In genomic region chr10:43877001-43877400, GRCh38 we compare ENCODE assay signal across 2 cellular contexts.
TF ChIP-seq lines count a peak whose summit lies in the region.

No MANE protein-coding gene starts in this region.

TF ChIP-seq in IMR-90, 13 proteins besides CTCF, POLR2A, EP300 and RAD21:
- TF ChIP-seq BHLHE40 (IDR thresholded peaks at IDR 0.05; ENCODE audit: low read depth, low read length) = no peak
- no peak for TF ChIP-seq CHD1 (IDR thresholded peaks at IDR 0.05; ENCODE audit: low read depth, low read length)
- TF ChIP-seq FOS (IDR thresholded peaks at IDR 0.05; ENCODE audit: low read depth, low read length) = no peak
- no peak for TF ChIP-seq MAFK (IDR thresholded peaks at IDR 0.05; ENCODE audit: low read depth, low read length)
- TF ChIP-seq MXI1 (IDR thresholded peaks at IDR 0.05; ENCODE audit: borderline replicate concordance, low read depth, low read length) = no peak
- TF ChIP-seq RCOR1 (IDR thresholded peaks at IDR 0.05; ENCODE audit: insufficient replicate concordance, low read length) = no peak
- TF ChIP-seq, protein P1, sequence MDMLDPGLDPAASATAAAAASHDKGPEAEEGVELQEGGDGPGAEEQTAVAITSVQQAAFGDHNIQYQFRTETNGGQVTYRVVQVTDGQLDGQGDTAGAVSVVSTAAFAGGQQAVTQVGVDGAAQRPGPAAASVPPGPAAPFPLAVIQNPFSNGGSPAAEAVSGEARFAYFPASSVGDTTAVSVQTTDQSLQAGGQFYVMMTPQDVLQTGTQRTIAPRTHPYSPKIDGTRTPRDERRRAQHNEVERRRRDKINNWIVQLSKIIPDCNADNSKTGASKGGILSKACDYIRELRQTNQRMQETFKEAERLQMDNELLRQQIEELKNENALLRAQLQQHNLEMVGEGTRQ (IDR thresholded peaks at IDR 0.05; ENCODE audit: low read depth, low read length) = no peak
- no peak for TF ChIP-seq CEBPB (IDR thresholded peaks at IDR 0.05; ENCODE audit: low read depth, low read length)
- no peak for TF ChIP-seq MAZ (IDR thresholded peaks at IDR 0.05; ENCODE audit: borderline replicate concordance, low read depth, low read length)
- TF ChIP-seq, protein P2, sequence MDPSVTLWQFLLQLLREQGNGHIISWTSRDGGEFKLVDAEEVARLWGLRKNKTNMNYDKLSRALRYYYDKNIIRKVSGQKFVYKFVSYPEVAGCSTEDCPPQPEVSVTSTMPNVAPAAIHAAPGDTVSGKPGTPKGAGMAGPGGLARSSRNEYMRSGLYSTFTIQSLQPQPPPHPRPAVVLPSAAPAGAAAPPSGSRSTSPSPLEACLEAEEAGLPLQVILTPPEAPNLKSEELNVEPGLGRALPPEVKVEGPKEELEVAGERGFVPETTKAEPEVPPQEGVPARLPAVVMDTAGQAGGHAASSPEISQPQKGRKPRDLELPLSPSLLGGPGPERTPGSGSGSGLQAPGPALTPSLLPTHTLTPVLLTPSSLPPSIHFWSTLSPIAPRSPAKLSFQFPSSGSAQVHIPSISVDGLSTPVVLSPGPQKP (IDR thresholded peaks at IDR 0.05; ENCODE audit: borderline replicate concordance, low read depth, low read length) = no peak
- TF ChIP-seq SMC3 (IDR thresholded peaks at IDR 0.05; ENCODE audit: low read depth, low read length) = no peak
- no peak for TF ChIP-seq NFE2L2 (IDR thresholded peaks at IDR 0.05; ENCODE audit: low read depth, low read length)
- no peak for TF ChIP-seq RFX5 (IDR thresholded peaks at IDR 0.05; ENCODE audit: low read depth, low read length)

TF ChIP-seq in endothelial cell of umbilical vein, 7 proteins besides CTCF, POLR2A, EP300 and RAD21:
- no peak for TF ChIP-seq FOS (IDR thresholded peaks at IDR 0.05; ENCODE audit: borderline replicate concordance, insufficient read depth, low read length)
